In genomic region chr5:61603211-61603908, GRCh38 we compare ENCODE assay signal across 13 cellular contexts.
DNase-seq lines count a peak whose midpoint lies in the region; TF ChIP-seq lines count a peak whose summit lies in the region.
"Had no signal": no experiment of that assay in that cellular context is flagged by ENCODE, and none has a peak within 500 bp of the region (broad histone marks: within the 10 kb centered on the region; RNA-seq: fewer than 3 reads in every experiment).

No MANE protein-coding gene starts in this region.

- no peak overlapping the region for H3K4me3 ChIP-seq in AG10803 (ENCODE audit: low read length)
- H3K4me3 ChIP-seq in coronary artery = no peak overlapping the region
- H3K4me3 ChIP-seq: gastroesophageal sphincter, SK-N-MC had no signal

- DNase-seq in AG10803 (ENCODE audit: low read depth) (peak; percentile 40), LHCN-M2 (ENCODE audit: low read depth) (peak; percentile 37), coronary artery (ENCODE audit: low spot score) (no peak), midbrain (lab: John Stamatoyannopoulos, UW) (peak; percentile 81), NCI-H526 treated with DMSO at 0.1 percent for 48 hours (lab: John Stamatoyannopoulos, UW) (no peak), NOMO-1 treated with dmso at 0.1 percent for 144 hours (lab: John Stamatoyannopoulos, UW; ENCODE audit: unreplicated experiment) (no peak), NCI-H226 (no peak)
- DNase-seq in stimulated activated CD8-positive, alpha-beta memory T cell treated with anti-CD3 and anti-CD28 coated beads, Interleukin-4, amount 100 ng/mL, for 48 hours = no peak
- DNase-seq: naive thymus-derived CD8-positive, alpha-beta T cell; NCI-H187 treated with DMSO at 0.1 percent for 48 hours; stimulated activated CD4-positive, alpha-beta T cell treated with anti-CD3 and anti-CD28 coated beads, Interleukin-4, amount 100 ng/mL, for 4 hours had no signal

- TF ChIP-seq CTCF in AG10803 (conservative IDR thresholded peaks at IDR 0.05; ENCODE audit: low read length) (peak; percentile 20; the same call in 1 of the 2 replicates), coronary artery (IDR thresholded peaks at IDR 0.05) (peak; percentile 12)

- no peak overlapping the region for H3K27ac ChIP-seq in coronary artery
- H3K27ac ChIP-seq: gastroesophageal sphincter, SK-N-MC had no signal

Comparison
In these comparisons a context has a peak if more than half of its experiments do, and no peak if none do; other contexts are left out.
1. DNase-seq: peak in AG10803 (single experiment), LHCN-M2 (single experiment) and midbrain (single experiment); none in coronary artery (single experiment), NCI-H526 treated with DMSO at 0.1 percent for 48 hours (single experiment), NOMO-1 treated with dmso at 0.1 percent for 144 hours (single experiment), NCI-H226 (single experiment) and stimulated activated CD8-positive, alpha-beta memory T cell treated with anti-CD3 and anti-CD28 coated beads, Interleukin-4, amount 100 ng/mL, for 48 hours (single experiment).